8 cellular contexts compared by ENCODE assay signal in genomic region chr1:247127519-247128282, GRCh38. TPM values are rescaled to one million over a fixed set of nuclear protein-coding genes. Genes with fewer than 3 reads are reported as not detected.
A peak's percentile ranks its signal among the peaks of the same experiment; 100 is the strongest.
DNase-seq lines count a peak whose midpoint lies in the region; ATAC-seq and TF ChIP-seq lines count a peak whose summit lies in the region.
"Not testable (repeated sequence)": the region's sequence is repeated elsewhere in the genome, so short reads cannot be mapped to it uniquely, and the experiment has no call there.

No MANE protein-coding gene starts in this region.

- H3K4me3 ChIP-seq in HFF-Myc (replicated peaks; ENCODE audit: low read depth, low read length) (peak overlapping the region; percentile 36), iPS DF 6.9 (ENCODE audit: low read length) (peak overlapping the region; percentile 24; the same call in 1 of the 2 replicates), subcutaneous abdominal adipose tissue (ENCODE audit: low read depth in 1 of 5, low read length in 5 of 5) (peak overlapping the region in 3 of 5 donors; percentile 14 to 30 (median 29))
- not testable (repeated sequence) for H3K4me3 ChIP-seq in PC-9

- peak overlapping the region; percentile 95 for H3K4me3 Mint-ChIP-seq in CD4-positive, alpha-beta T cell
- H3K4me3 Mint-ChIP-seq in activated CD8-positive, alpha-beta T cell treated with anti-CD3 and anti-CD28 coated beads, Interleukin-2, amount 10 ng/mL, durations not matched to agents 7 days and 5 days, result peak overlapping the region; percentile 86
- H3K4me3 Mint-ChIP-seq in chondrocyte (ENCODE audit: unreplicated experiment), result peak overlapping the region; percentile 73
- H3K4me3 Mint-ChIP-seq in nephron progenitor cell, result peak overlapping the region; percentile 89

- WGBS in iPS DF 6.9 (ENCODE audit: insufficient coverage, insufficient read length), result 100% methylated on average over 1 of the region's 18 CpGs

- not testable (repeated sequence) for DNase-seq in CD4-positive, alpha-beta T cell; HFF-Myc (ENCODE audit: extremely low read depth, low read depth); PC-9; activated CD8-positive, alpha-beta T cell treated with anti-CD3 and anti-CD28 coated beads, Interleukin-2, amount 10 ng/mL, durations not matched to agents 7 days and 5 days; chondrocyte (ENCODE audit: low spot score); iPS DF 6.9 (ENCODE audit: low read depth, low spot score); nephron progenitor cell

- H3K27ac Mint-ChIP-seq in CD4-positive, alpha-beta T cell, result peak overlapping the region; percentile 48
- H3K27ac Mint-ChIP-seq in activated CD8-positive, alpha-beta T cell treated with anti-CD3 and anti-CD28 coated beads, Interleukin-2, amount 10 ng/mL, durations not matched to agents 7 days and 5 days, result peak overlapping the region; percentile 82
- H3K27ac Mint-ChIP-seq in chondrocyte (ENCODE audit: unreplicated experiment) (peak overlapping the region; percentile 85), nephron progenitor cell (peak overlapping the region; percentile 15)

- POLR2A ChIA-PET in CD4-positive, alpha-beta T cell (lab: Charles Lee), result interaction anchor here (0.7 to 1.1 kb wide), 3 partner anchors 41 to 82 kb away, joined by 3 read pairs; no protein-coding TSS in a partner anchor
- POLR2A ChIA-PET in PC-9 (lab: Charles Lee; ENCODE audit: unreplicated experiment), result not testable (repeated sequence)
- POLR2A ChIA-PET in activated CD8-positive, alpha-beta T cell treated with anti-CD3 and anti-CD28 coated beads, Interleukin-2, amount 10 ng/mL, durations not matched to agents 7 days and 5 days (lab: Charles Lee), result interaction anchor here (0.7 kb wide), 1 partner anchor 41 kb away, joined by 4 read pairs; no protein-coding TSS in a partner anchor

- H3K27ac ChIP-seq in CD4-positive, alpha-beta T cell (ENCODE audit: low read depth, low read length); PC-9; iPS DF 6.9 (ENCODE audit: low read length); subcutaneous abdominal adipose tissue (ENCODE audit: low read depth, low read length): not testable (repeated sequence)

- H3K4me1 Mint-ChIP-seq in CD4-positive, alpha-beta T cell (ENCODE audit: low read depth); activated CD8-positive, alpha-beta T cell treated with anti-CD3 and anti-CD28 coated beads, Interleukin-2, amount 10 ng/mL, durations not matched to agents 7 days and 5 days (ENCODE audit: low read depth); chondrocyte (ENCODE audit: low read depth); nephron progenitor cell: not testable (repeated sequence)

- H2AFZ ChIP-seq in PC-9, result not testable (repeated sequence)

- not testable (repeated sequence) for H4K20me1 ChIP-seq in PC-9 (ENCODE audit: insufficient read depth)

- BruUV-seq in PC-9 (replicated peaks; lab: Mats Ljungman, UMichigan), result TSS peak; percentile 78

- intact Hi-C loops in CD4-positive, alpha-beta T cell (cut with DNase I, micrococcal nuclease), result loop anchor here in 1 of 2 experiments (2.0 kb wide), 1 partner anchor 41 kb away; no protein-coding TSS in a partner anchor
- intact Hi-C loops in PC-9 (cut with micrococcal nuclease; ENCODE audit: unreplicated experiment), result not testable (repeated sequence)

- peaks cover 42% of the 10 kb centered on the region for H3K36me3 Mint-ChIP-seq in CD4-positive, alpha-beta T cell (ENCODE audit: low read depth)
- H3K36me3 Mint-ChIP-seq in activated CD8-positive, alpha-beta T cell treated with anti-CD3 and anti-CD28 coated beads, Interleukin-2, amount 10 ng/mL, durations not matched to agents 7 days and 5 days (ENCODE audit: low read depth), result peaks cover 36% of the 10 kb centered on the region
- not testable (repeated sequence) for H3K36me3 Mint-ChIP-seq in chondrocyte (ENCODE audit: low read depth)
- H3K36me3 Mint-ChIP-seq in nephron progenitor cell (ENCODE audit: low read depth), result peaks cover 60% of the 10 kb centered on the region

- CTCF ChIA-PET in CD4-positive, alpha-beta T cell (lab: Charles Lee); PC-9 (lab: Charles Lee): not testable (repeated sequence)
- CTCF ChIA-PET in activated CD8-positive, alpha-beta T cell treated with anti-CD3 and anti-CD28 coated beads, Interleukin-2, amount 10 ng/mL, durations not matched to agents 7 days and 5 days (lab: Charles Lee), result interaction anchor here (0.9 kb wide), 1 partner anchor 41 kb away, joined by 3 read pairs; no protein-coding TSS in a partner anchor

- H3K9ac ChIP-seq in subcutaneous abdominal adipose tissue (ENCODE audit: low read length in 5 of 5), result peak overlapping the region in 1 of 5 donors; percentile 30

- not testable (repeated sequence) for ATAC-seq in CD4-positive, alpha-beta T cell (ENCODE audit: poor library complexity); activated CD8-positive, alpha-beta T cell treated with anti-CD3 and anti-CD28 coated beads, Interleukin-2, amount 10 ng/mL, durations not matched to agents 7 days and 5 days

- peaks cover 29% of the 10 kb centered on the region for H3K9me3 ChIP-seq in CD4-positive, alpha-beta T cell (ENCODE audit: control insufficient read depth, low read length)
- not testable (repeated sequence) for H3K9me3 ChIP-seq in PC-9 (ENCODE audit: insufficient read depth, low read depth); iPS DF 6.9 (ENCODE audit: control insufficient read depth, insufficient read depth, low read length)
- H3K9me3 ChIP-seq in subcutaneous abdominal adipose tissue (ENCODE audit: control insufficient read depth in 5 of 5, low read length in 5 of 5), result peaks cover 0 to 20% (median 16%) of the 10 kb centered on the region in 5 donors

- H3K4me1 ChIP-seq in PC-9 (replicated peaks; ENCODE audit: insufficient read depth); iPS DF 6.9 (ENCODE audit: control insufficient read depth, insufficient read depth, low read length); subcutaneous abdominal adipose tissue (ENCODE audit: control insufficient read depth in 5 of 5, insufficient read depth in 5 of 5, low read length in 5 of 5): not testable (repeated sequence)

- not testable (repeated sequence) for H3K27me3 ChIP-seq in CD4-positive, alpha-beta T cell (ENCODE audit: control insufficient read depth, insufficient read depth, low read length); PC-9 (ENCODE audit: insufficient read depth, low read depth); iPS DF 6.9 (ENCODE audit: control insufficient read depth, insufficient read depth, low read length); subcutaneous abdominal adipose tissue (ENCODE audit: control insufficient read depth in 5 of 5, insufficient read depth in 4 of 5, low read length in 5 of 5)

- not testable (repeated sequence) for H3K79me2 ChIP-seq in PC-9 (ENCODE audit: low read depth)

- TF ChIP-seq CTCF in CD4-positive, alpha-beta T cell (IDR thresholded peaks at IDR 0.05); HFF-Myc (IDR thresholded peaks at IDR 0.05; ENCODE audit: low read depth, low read length, missing control alignments); PC-9 (conservative IDR thresholded peaks at IDR 0.05); chondrocyte (IDR thresholded peaks at IDR 0.05); nephron progenitor cell (IDR thresholded peaks at IDR 0.05): not testable (repeated sequence)

- H3K9me2 ChIP-seq in PC-9 (ENCODE audit: insufficient read depth), result not testable (repeated sequence)

- H3K36me3 ChIP-seq in PC-9 (ENCODE audit: low read depth); iPS DF 6.9 (ENCODE audit: control insufficient read depth, insufficient read depth, low read length): not testable (repeated sequence)
- H3K36me3 ChIP-seq in subcutaneous abdominal adipose tissue (ENCODE audit: control insufficient read depth in 5 of 5, insufficient read depth in 5 of 5, low read length in 5 of 5), result peaks cover 0 to 10% (median 0%) of the 10 kb centered on the region in 5 donors

- not testable (repeated sequence) for H3K9me3 Mint-ChIP-seq in CD4-positive, alpha-beta T cell; chondrocyte (ENCODE audit: low read depth)
- H3K9me3 Mint-ChIP-seq in activated CD8-positive, alpha-beta T cell treated with anti-CD3 and anti-CD28 coated beads, Interleukin-2, amount 10 ng/mL, durations not matched to agents 7 days and 5 days (ENCODE audit: insufficient read depth), result peaks cover 16% of the 10 kb centered on the region
- H3K9me3 Mint-ChIP-seq in nephron progenitor cell, result peaks cover 59% of the 10 kb centered on the region

- not testable (repeated sequence) for H3K4me2 ChIP-seq in PC-9

- not testable (repeated sequence) for H3F3A ChIP-seq in PC-9 (ENCODE audit: insufficient read depth, low read depth)

- H3K27me3 Mint-ChIP-seq in CD4-positive, alpha-beta T cell; activated CD8-positive, alpha-beta T cell treated with anti-CD3 and anti-CD28 coated beads, Interleukin-2, amount 10 ng/mL, durations not matched to agents 7 days and 5 days (ENCODE audit: low read depth); chondrocyte (ENCODE audit: low read depth); nephron progenitor cell (ENCODE audit: low read depth, poor library complexity): not testable (repeated sequence)

RNA-seq across cellular contexts. Expression of gene ZNF669, which starts 23.5 kb away (rescaled TPM):
- 10 to 100 TPM; 13.2 to 15.1 TPM for total RNA-seq in CD4-positive, alpha-beta T cell
- 5.3 and 7.0 TPM in 2 replicates for total RNA-seq in PC-9 (2021)
- total RNA-seq in activated CD8-positive, alpha-beta T cell treated with anti-CD3 and anti-CD28 coated beads, Interleukin-2, amount 10 ng/mL, durations not matched to agents 7 days and 5 days, result 10 to 100 TPM in 1 of 2 experiments, 1 to 10 TPM in 1; 9.5 to 10.3 TPM
- total RNA-seq in chondrocyte, result 6.1 to 9.3 TPM (median 8.3 TPM) in 3 replicates

RNA-seq across cellular contexts. Expression of gene ZNF124, which starts 44.1 kb away (rescaled TPM):
- total RNA-seq in CD4-positive, alpha-beta T cell, result 10 to 100 TPM; 18.3 to 20.0 TPM
- total RNA-seq in PC-9 (2021) (9.5 and 10.1 TPM in 2 replicates), chondrocyte (17.0 to 19.3 TPM (median 18.4 TPM) in 3 replicates)
- 10 to 100 TPM; 29.1 to 32.4 TPM for total RNA-seq in activated CD8-positive, alpha-beta T cell treated with anti-CD3 and anti-CD28 coated beads, Interleukin-2, amount 10 ng/mL, durations not matched to agents 7 days and 5 days

RNA-seq across cellular contexts. Expression of gene ZNF670, which starts 49.1 kb away (rescaled TPM):
- total RNA-seq in CD4-positive, alpha-beta T cell, result under 1 TPM; 0.16 to 0.28 TPM
- total RNA-seq in PC-9 (2021), result 2.4 and 2.5 TPM in 2 replicates
- total RNA-seq in activated CD8-positive, alpha-beta T cell treated with anti-CD3 and anti-CD28 coated beads, Interleukin-2, amount 10 ng/mL, durations not matched to agents 7 days and 5 days, result under 1 TPM; 0.34 to 0.84 TPM
- 2.3 to 3.6 TPM (median 2.7 TPM) in 3 replicates for total RNA-seq in chondrocyte

Comparison
In these comparisons a context has a peak if more than half of its experiments do, and no peak if none do; other contexts are left out.
1. H3K27ac Mint-ChIP-seq: peak in every context shown above with its lines; median percentile 85 in chondrocyte; 82 in activated CD8-positive, alpha-beta T cell treated with anti-CD3 and anti-CD28 coated beads, Interleukin-2, amount 10 ng/mL, durations not matched to agents 7 days and 5 days; 48 in CD4-positive, alpha-beta T cell; 15 in nephron progenitor cell.